8 cellular contexts compared by ENCODE assay signal in genomic region chr13:97459215-97459772, GRCh38. TPM values are rescaled to one million over a fixed set of nuclear protein-coding genes. Genes with fewer than 3 reads are reported as not detected.
DNase-seq lines count a peak whose midpoint lies in the region; ATAC-seq and TF ChIP-seq lines count a peak whose summit lies in the region.

No MANE protein-coding gene starts in this region.

- TF ChIP-seq CTCF in chondrocyte (IDR thresholded peaks at IDR 0.05), result no peak

- peak overlapping the region; percentile 43 for H3K27ac Mint-ChIP-seq in chondrocyte (ENCODE audit: unreplicated experiment)

- peaks cover 11% of the 10 kb centered on the region for H3K36me3 Mint-ChIP-seq in chondrocyte (ENCODE audit: low read depth)

- DNase-seq in chondrocyte (ENCODE audit: low spot score) (no peak), COLO829 (ENCODE audit: low spot score) (no peak), GM19240 (ENCODE audit: insufficient read length, low spot score) (no peak), DMS153 treated with DMSO at 0.1 percent for 48 hours (lab: John Stamatoyannopoulos, UW; ENCODE audit: unreplicated experiment) (no peak)

- H3K4me3 ChIP-seq in GM08714 (ENCODE audit: low read length), result peak overlapping the region; percentile 46; the same call in 1 of the 2 replicates

- peaks cover 24% of the 10 kb centered on the region for H3K4me1 Mint-ChIP-seq in chondrocyte (ENCODE audit: low read depth)

- ATAC-seq in GM19023 (IDR thresholded peaks at IDR 0.05; ENCODE audit: unreplicated experiment) (peak; percentile 21), HG02885 (IDR thresholded peaks at IDR 0.05; ENCODE audit: poor library complexity, unreplicated experiment) (peak; percentile 33), HG03342 (IDR thresholded peaks at IDR 0.05; ENCODE audit: unreplicated experiment) (no peak)

- H3K27me3 Mint-ChIP-seq in chondrocyte (ENCODE audit: low read depth), result no peaks in the 10 kb centered on the region

- H3K9me3 Mint-ChIP-seq in chondrocyte (ENCODE audit: low read depth), result peaks cover 9% of the 10 kb centered on the region

- no peak overlapping the region for H3K4me3 Mint-ChIP-seq in chondrocyte (ENCODE audit: unreplicated experiment)

RNA-seq across cellular contexts. Expression of gene RAP2A, which starts 25.3 kb away (rescaled TPM):
- 45.3 to 51.9 TPM (median 48.0 TPM) in 3 replicates for total RNA-seq in chondrocyte
